ENCODE assay signal across 7 cellular contexts in genomic region chr6:57222684-57223077, GRCh38. TPM values are rescaled to one million over a fixed set of nuclear protein-coding genes. Genes with fewer than 3 reads are reported as not detected.
DNase-seq lines count a peak whose midpoint lies in the region; ATAC-seq and TF ChIP-seq lines count a peak whose summit lies in the region.

No MANE protein-coding gene starts in this region.

- peak overlapping the region; percentile 74 for H3K4me2 ChIP-seq in hepatocyte

- intact Hi-C loops in spleen (cut with DNase I; ENCODE audit: low total_unique reads), result loop anchor here (10.0 kb wide), 1 partner anchor 48 kb away; the partner anchor contains the start of gene BAG2

- H3K9me3 ChIP-seq in HEK293 (ENCODE audit: control insufficient read depth, insufficient read depth, low read depth, low read length) (no peaks in the 10 kb centered on the region), WERI-Rb-1 (ENCODE audit: severe bottlenecking) (peaks cover 2% of the 10 kb centered on the region), hepatocyte (ENCODE audit: low read depth) (no peaks in the 10 kb centered on the region), spleen (no peaks in the 10 kb centered on the region)

- H3K27ac ChIP-seq in HEK293 (ENCODE audit: extremely low read depth, low read depth, low read length) (no peak overlapping the region; the same call in 1 of the 2 replicates), WERI-Rb-1 (peak overlapping the region; percentile 95), hepatocyte (peak overlapping the region; percentile 95), spleen (peak overlapping the region in 4 of 8 donors; percentile 71 to 85 (median 80))

- ATAC-seq in HG03135 (IDR thresholded peaks at IDR 0.05; ENCODE audit: unreplicated experiment) (no peak), GM18867 (IDR thresholded peaks at IDR 0.05; ENCODE audit: unreplicated experiment) (no peak)

- TF ChIP-seq POLR2A in spleen (IDR thresholded peaks at IDR 0.05), result no peak

- peaks cover 15% of the 10 kb centered on the region for H3K4me1 ChIP-seq in HEK293 (ENCODE audit: control insufficient read depth, insufficient read depth, low read length)
- H3K4me1 ChIP-seq in hepatocyte (ENCODE audit: insufficient read depth), result peaks cover 5% of the 10 kb centered on the region
- peaks cover 0 to 25% (median 13%) of the 10 kb centered on the region in 6 donors for H3K4me1 ChIP-seq in spleen

- H3K27me3 ChIP-seq in WERI-Rb-1 (ENCODE audit: insufficient read depth, low read depth, severe bottlenecking), result no peaks in the 10 kb centered on the region
- no peaks in the 10 kb centered on the region for H3K27me3 ChIP-seq in hepatocyte
- H3K27me3 ChIP-seq in spleen (replicated peaks in 1 of 7), result peaks cover 0 to 16% (median 0%) of the 10 kb centered on the region in 7 donors

- H3K9me2 ChIP-seq in hepatocyte (replicated peaks; ENCODE audit: insufficient read depth), result no peaks in the 10 kb centered on the region

- H3K4me3 ChIP-seq in HEK293 (ENCODE audit: low read depth, low read length) (peak overlapping the region; percentile 83), WERI-Rb-1 (ENCODE audit: low read depth, low read length) (peak overlapping the region; percentile 81), hepatocyte (peak overlapping the region; percentile 62), spleen (peak overlapping the region; percentile 69 to 100 (median 99))

- DNase-seq in WERI-Rb-1 (no peak), hepatocyte (ENCODE audit: low spot score) (peak; percentile 12), spleen (no peak), NCI-H1436 treated with DMSO at 0.1 percent for 48 hours (lab: John Stamatoyannopoulos, UW) (no peak)

- WGBS in hepatocyte (ENCODE audit: low lambda C conversion rate, missing lambda C conversion rate), result 11% methylated on average over 8 of the region's 8 CpGs
- 9 to 15% (median 11%) methylated on average over 8 of the region's 8 CpGs for WGBS in spleen, 5 donors

- POLR2A ChIA-PET in HEK293 (lab: Yijun Ruan, JAX), result interaction anchor here (0.8 to 2.3 kb wide), 12 partner anchors 9 to 316 kb away, joined by 3 to 15 read pairs (median 4); partner anchors contain the start of genes BAG2 and BEND6

- peak overlapping the region; percentile 82 for H2AFZ ChIP-seq in hepatocyte

- no peak for TF ChIP-seq CTCF in HEK293 (tag by site-specific recombination; IDR thresholded peaks at IDR 0.05)
- TF ChIP-seq CTCF in WERI-Rb-1 (IDR thresholded peaks at IDR 0.05; ENCODE audit: low read depth, low read length), result no peak
- no peak for TF ChIP-seq CTCF in hepatocyte (IDR thresholded peaks at IDR 0.05; ENCODE audit: poor library complexity)
- TF ChIP-seq CTCF in spleen (IDR thresholded peaks at IDR 0.05 in 8 of 11, conservative IDR thresholded peaks at IDR 0.05 in 3 of 11), result no peak

- H3K79me2 ChIP-seq in hepatocyte, result peaks cover 37% of the 10 kb centered on the region

- no peaks in the 10 kb centered on the region for H4K20me1 ChIP-seq in hepatocyte (ENCODE audit: insufficient read depth, poor library complexity, severe bottlenecking)

- CTCF ChIA-PET in HEK293 (lab: Yijun Ruan, JAX), result interaction anchor here (1.2 to 1.5 kb wide), 2 partner anchors 93 to 315 kb away, joined by 4 to 5 read pairs; no protein-coding TSS in a partner anchor

- H3K36me3 ChIP-seq in HEK293 (ENCODE audit: control insufficient read depth in 2 of 2, insufficient read depth in 1 of 2, low read length in 2 of 2) (peaks cover 0 to 4% of the 10 kb centered on the region in 2 experiments; a peak in 1 of 3 replicates), WERI-Rb-1 (peaks cover 5% of the 10 kb centered on the region), hepatocyte (replicated peaks; ENCODE audit: insufficient read depth, low read depth) (no peaks in the 10 kb centered on the region), spleen (no peaks in the 10 kb centered on the region)

TF ChIP-seq in HEK293, 187 proteins besides CTCF, POLR2A, EP300 and RAD21:
- TF ChIP-seq ZNF18 (tag by site-specific recombination; IDR thresholded peaks at IDR 0.05) (no peak), ZNF335 (tag by site-specific recombination; conservative IDR thresholded peaks at IDR 0.05) (peak; percentile 16; the same call in 1 of the 2 replicates), ZNF24 (tag by site-specific recombination; IDR thresholded peaks at IDR 0.05) (0 out of 2 replicates have a peak, but pooled peaks have one; percentile 10), ZFP37 (tag by site-specific recombination; IDR thresholded peaks at IDR 0.05) (no peak)

RNA-seq across cellular contexts. Expression of gene RAB23, which starts 0.6 kb away (rescaled TPM):
- total RNA-seq in hepatocyte, result 37.2 and 37.7 TPM in 2 replicates
- polyA plus RNA-seq in hepatocyte, result 15.5 and 20.2 TPM in 2 replicates
- 1 to 10 TPM; 1.7 to 3.9 (median 2.2) TPM for total RNA-seq in spleen
- polyA plus RNA-seq in spleen, result 1 to 10 TPM in 2 of 3 donors, under 1 TPM in 1; 0.89 to 2.6 (median 1.7) TPM

RNA-seq across cellular contexts. Expression of gene BAG2, which starts 50.6 kb away (rescaled TPM):
- 10.2 and 10.5 TPM in 2 replicates for total RNA-seq in hepatocyte
- polyA plus RNA-seq in hepatocyte, result 8.7 and 9.0 TPM in 2 replicates
- 1 to 10 TPM; 1.6 to 3.8 (median 2.0) TPM for total RNA-seq in spleen
- 1 to 10 TPM in 2 of 3 donors, under 1 TPM in 1; 0.98 to 2.0 (median 1.8) TPM for polyA plus RNA-seq in spleen
